8 cellular contexts compared by ENCODE assay signal in the genomic region with DNA sequence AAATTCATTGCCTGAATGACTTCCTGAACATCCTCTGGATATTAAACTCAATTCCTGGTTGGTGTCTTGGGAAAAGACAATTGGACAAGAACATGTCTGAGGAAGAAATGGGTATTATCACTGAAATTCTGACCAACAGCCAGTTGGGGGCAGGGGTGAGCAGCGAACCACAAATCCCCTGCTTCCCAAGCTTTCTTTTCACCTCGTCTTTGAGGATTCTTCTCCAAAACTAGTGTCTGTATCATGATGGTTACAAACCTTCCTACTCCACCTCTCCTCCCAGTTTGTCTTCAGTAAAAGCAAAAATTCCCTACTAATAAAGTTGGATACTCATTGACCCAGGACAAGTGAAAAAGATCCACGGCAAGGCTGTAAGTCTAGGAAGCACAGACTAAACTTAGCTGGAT. TPM values are rescaled to one million over a fixed set of nuclear protein-coding genes. Genes with fewer than 3 reads are reported as not detected.
DNase-seq lines count a peak whose midpoint lies in the region; ATAC-seq and TF ChIP-seq lines count a peak whose summit lies in the region.

No MANE protein-coding gene starts in this region.

- no peak overlapping the region for H4K91ac ChIP-seq in H9 (ENCODE audit: insufficient read length, low read depth, low read length)

- ATAC-seq in CD8-positive, alpha-beta T cell, result no peak
- ATAC-seq in GM18873 (IDR thresholded peaks at IDR 0.05; ENCODE audit: low FRiP score, unreplicated experiment) (no peak), HG03432 (IDR thresholded peaks at IDR 0.05; ENCODE audit: unreplicated experiment) (no peak), GM19397 (IDR thresholded peaks at IDR 0.05; ENCODE audit: unreplicated experiment) (no peak)

- no peaks in the 10 kb centered on the region for H3K9me2 ChIP-seq in SU-DHL-6 (replicated peaks; ENCODE audit: insufficient read depth, low read length)

- TF ChIP-seq EP300 in sigmoid colon (IDR thresholded peaks at IDR 0.05), result no peak

- no peaks in the 10 kb centered on the region for H3K27me3 ChIP-seq in CD8-positive, alpha-beta T cell (ENCODE audit: insufficient read depth, low read length)
- no peaks in the 10 kb centered on the region for H3K27me3 ChIP-seq in H9 (ENCODE audit: insufficient read depth, low read length)
- no peaks in the 10 kb centered on the region for H3K27me3 ChIP-seq in SU-DHL-6 (ENCODE audit: low read length)
- H3K27me3 ChIP-seq in sigmoid colon, result no peaks in the 10 kb centered on the region

- H2BK5ac ChIP-seq in H9 (ENCODE audit: insufficient read length, low read length), result no peak overlapping the region

- H3K4me2 ChIP-seq in H9 (ENCODE audit: insufficient read depth, insufficient read length, low read length) (no peak overlapping the region), SU-DHL-6 (ENCODE audit: low read depth, low read length, poor library complexity, severe bottlenecking) (no peak overlapping the region)

- intact Hi-C loops in CD8-positive, alpha-beta T cell (cut with DNase I, micrococcal nuclease), result loop anchor here (5.0 kb wide), 2 partner anchors 237 to 297 kb away; no protein-coding TSS in a partner anchor
- intact Hi-C loops in sigmoid colon (cut with DNase I), result no loop called here

- no peaks in the 10 kb centered on the region for H3F3A ChIP-seq in SU-DHL-6 (ENCODE audit: insufficient read depth)

- H3T11ph ChIP-seq in H9 (ENCODE audit: low read length), result no peak overlapping the region

- no peaks in the 10 kb centered on the region for H3K79me1 ChIP-seq in H9 (ENCODE audit: insufficient read depth, low read depth, low read length, poor library complexity, severe bottlenecking)

- no peak overlapping the region for H3K27ac ChIP-seq in CD8-positive, alpha-beta T cell (ENCODE audit: low read depth, low read length)
- no peak overlapping the region for H3K27ac ChIP-seq in H9 (ENCODE audit: insufficient read length, low read depth, low read length)
- H3K27ac ChIP-seq in SU-DHL-6 (ENCODE audit: low read depth, low read length), result no peak overlapping the region
- H3K27ac ChIP-seq in sigmoid colon, result peak overlapping the region in 1 of 4 donors; percentile 43

- no peak overlapping the region for H3K14ac ChIP-seq in H9 (ENCODE audit: insufficient read depth, low read length)

- H3K18ac ChIP-seq in H9 (ENCODE audit: insufficient read length, low read depth, low read length), result no peak overlapping the region

- no peak overlapping the region for H3K4ac ChIP-seq in H9 (ENCODE audit: low read depth, low read length)

- H3K4me3 ChIP-seq in CD8-positive, alpha-beta T cell (ENCODE audit: low read depth, low read length), result no peak overlapping the region
- no peak overlapping the region for H3K4me3 ChIP-seq in SU-DHL-6 (ENCODE audit: insufficient read depth, low read length, poor library complexity, severe bottlenecking)
- H3K4me3 ChIP-seq in sigmoid colon, result no peak overlapping the region

- no peak overlapping the region for H2BK20ac ChIP-seq in H9 (ENCODE audit: low read depth, low read length, poor library complexity, severe bottlenecking)

- no peak overlapping the region for H4K8ac ChIP-seq in H9 (replicated peaks; ENCODE audit: insufficient read length, low read depth, low read length)

- no peak overlapping the region for H3K4me3 Mint-ChIP-seq in CD8-positive, alpha-beta T cell
- H3K4me3 Mint-ChIP-seq in H9, result no peak overlapping the region

- H3K36me3 Mint-ChIP-seq in CD8-positive, alpha-beta T cell, result no peaks in the 10 kb centered on the region
- H3K36me3 Mint-ChIP-seq in H9 (ENCODE audit: insufficient read depth in 1 of 3, low read depth in 3 of 3), result no peaks in the 10 kb centered on the region

- H3K23me2 ChIP-seq in H9 (ENCODE audit: insufficient read length, low read depth, low read length, poor library complexity, severe bottlenecking), result no peaks in the 10 kb centered on the region

- no peak overlapping the region for H3K23ac ChIP-seq in H9 (ENCODE audit: insufficient read length, low read depth, low read length)

- no peak overlapping the region for H2BK15ac ChIP-seq in H9 (ENCODE audit: low read depth, low read length)

- peaks cover 29% of the 10 kb centered on the region for H3K4me1 ChIP-seq in CD8-positive, alpha-beta T cell (ENCODE audit: insufficient read depth, low read length)
- H3K4me1 ChIP-seq in H9 (ENCODE audit: insufficient read depth, low read length), result no peaks in the 10 kb centered on the region
- peaks cover 0 to 12% (median 8%) of the 10 kb centered on the region in 4 donors for H3K4me1 ChIP-seq in sigmoid colon

- WGBS in H9 (ENCODE audit: extremely low coverage, insufficient read length, low lambda C conversion rate), result no CpG with 5 or more reads among the region's 3 CpGs
- WGBS in sigmoid colon, 2 donors, result 28 to 40% methylated on average over 3 of the region's 3 CpGs

- DNase-seq in CD8-positive, alpha-beta T cell, result no peak
- DNase-seq in H9 (peak; percentile 47), germinal center (ENCODE audit: low spot score) (peak; percentile 21), sigmoid colon (no peak)

- peak; percentile 49 for TF ChIP-seq CTCF in CD8-positive, alpha-beta T cell (IDR thresholded peaks at IDR 0.05)
- TF ChIP-seq CTCF in H9 (conservative IDR thresholded peaks at IDR 0.05) (peak; percentile 79), SU-DHL-6 (IDR thresholded peaks at IDR 0.05; ENCODE audit: insufficient read depth, low read length, poor library complexity, severe bottlenecking) (peak; percentile 28), sigmoid colon (IDR thresholded peaks at IDR 0.05) (peak; percentile 46 to 64 (median 54))

- no peaks in the 10 kb centered on the region for H3K9me3 ChIP-seq in CD8-positive, alpha-beta T cell (ENCODE audit: low read length)
- no peaks in the 10 kb centered on the region for H3K9me3 ChIP-seq in H9 (ENCODE audit: control insufficient read depth, low read depth, low read length)
- no peaks in the 10 kb centered on the region for H3K9me3 ChIP-seq in SU-DHL-6 (ENCODE audit: insufficient read depth, low read length)
- no peaks in the 10 kb centered on the region for H3K9me3 ChIP-seq in sigmoid colon

- no peak overlapping the region for H2AFZ ChIP-seq in H9 (ENCODE audit: low read length)
- H2AFZ ChIP-seq in SU-DHL-6 (ENCODE audit: low read depth, low read length, severe bottlenecking), result no peak overlapping the region

- H3K27me3 Mint-ChIP-seq in CD8-positive, alpha-beta T cell (ENCODE audit: low read depth), result no peaks in the 10 kb centered on the region
- H3K27me3 Mint-ChIP-seq in H9 (ENCODE audit: low read depth), result peaks cover 6% of the 10 kb centered on the region

- TF ChIP-seq POLR2A in sigmoid colon (IDR thresholded peaks at IDR 0.05), result no peak

- H3K79me2 ChIP-seq in H9 (ENCODE audit: insufficient read depth, low read length), result no peaks in the 10 kb centered on the region
- H3K79me2 ChIP-seq in SU-DHL-6 (ENCODE audit: insufficient read depth, low read length), result no peaks in the 10 kb centered on the region

- H4K20me1 ChIP-seq in H9 (ENCODE audit: control insufficient read depth, insufficient read depth, insufficient read length) (no peaks in the 10 kb centered on the region), SU-DHL-6 (ENCODE audit: low read depth, low read length) (no peaks in the 10 kb centered on the region)

- CTCF ChIA-PET in CD8-positive, alpha-beta T cell (lab: Charles Lee), result interaction anchor here (0.8 to 4.2 kb wide), 13 partner anchors 10 to 384 kb away, joined by 3 to 39 read pairs (median 4); no protein-coding TSS in a partner anchor

- H3K56ac ChIP-seq in H9 (ENCODE audit: insufficient read length, low read depth, low read length), result no peak overlapping the region

- H3K9ac ChIP-seq in H9 (ENCODE audit: extremely low read depth, insufficient read length, low read length) (no peak overlapping the region), SU-DHL-6 (ENCODE audit: low read length) (no peak overlapping the region)

- POLR2A ChIA-PET in CD8-positive, alpha-beta T cell (lab: Charles Lee), result interaction anchor here (1.0 to 1.8 kb wide), 2 partner anchors 48 to 292 kb away, joined by 4 to 9 read pairs; a partner anchor contains a TSS

- H3K36me3 ChIP-seq in CD8-positive, alpha-beta T cell (ENCODE audit: insufficient read depth, low read length), result no peaks in the 10 kb centered on the region
- H3K36me3 ChIP-seq in SU-DHL-6 (ENCODE audit: low read length) (no peaks in the 10 kb centered on the region), sigmoid colon (no peaks in the 10 kb centered on the region)

- H4K5ac ChIP-seq in H9 (ENCODE audit: insufficient read length, low read depth, low read length), result no peak overlapping the region

- no peak overlapping the region for H2BK12ac ChIP-seq in H9 (ENCODE audit: insufficient read length, low read depth, low read length)

- H2AK5ac ChIP-seq in H9 (ENCODE audit: insufficient read length, low read length), result no peak overlapping the region

- H2BK120ac ChIP-seq in H9 (ENCODE audit: low read depth, low read length, poor library complexity, severe bottlenecking), result no peak overlapping the region

- H3K4me1 Mint-ChIP-seq in CD8-positive, alpha-beta T cell (ENCODE audit: low read depth), result peaks cover 33% of the 10 kb centered on the region
- peaks cover 2 to 6% of the 10 kb centered on the region in 2 experiments; a peak in 3 of 4 replicates for H3K4me1 Mint-ChIP-seq in H9

- no peak overlapping the region for H3K27ac Mint-ChIP-seq in CD8-positive, alpha-beta T cell
- no peak overlapping the region for H3K27ac Mint-ChIP-seq in H9

- no peaks in the 10 kb centered on the region for H3K9me3 Mint-ChIP-seq in CD8-positive, alpha-beta T cell
- no peaks in the 10 kb centered on the region for H3K9me3 Mint-ChIP-seq in H9

RNA-seq across cellular contexts. Expression of a gene that starts 48.3 kb away (rescaled TPM):
- total RNA-seq in CD8-positive, alpha-beta T cell, result 100 to 1,000 TPM; 220 to 224 TPM
- total RNA-seq in H9 (2021), result 366 and 367 TPM in 2 replicates
- 100 to 1,000 TPM; 171 to 267 (median 238) TPM for total RNA-seq in sigmoid colon
- polyA plus RNA-seq in sigmoid colon, result 100 to 1,000 TPM; 200 to 267 (median 247) TPM

Comparison
In these comparisons a context has a peak if more than half of its experiments do, and no peak if none do; other contexts are left out.
1. DNase-seq: peak in H9 (single experiment) and germinal center (single experiment); none in CD8-positive, alpha-beta T cell (0 of 7) and sigmoid colon (single experiment).
2. CTCF ChIP-seq: peak in every context shown above with its lines; median percentile 79 in H9; 54 in sigmoid colon; 49 in CD8-positive, alpha-beta T cell; 28 in SU-DHL-6.